Comparison of ENCODE assay signal across 23 cellular contexts in the genomic region with DNA sequence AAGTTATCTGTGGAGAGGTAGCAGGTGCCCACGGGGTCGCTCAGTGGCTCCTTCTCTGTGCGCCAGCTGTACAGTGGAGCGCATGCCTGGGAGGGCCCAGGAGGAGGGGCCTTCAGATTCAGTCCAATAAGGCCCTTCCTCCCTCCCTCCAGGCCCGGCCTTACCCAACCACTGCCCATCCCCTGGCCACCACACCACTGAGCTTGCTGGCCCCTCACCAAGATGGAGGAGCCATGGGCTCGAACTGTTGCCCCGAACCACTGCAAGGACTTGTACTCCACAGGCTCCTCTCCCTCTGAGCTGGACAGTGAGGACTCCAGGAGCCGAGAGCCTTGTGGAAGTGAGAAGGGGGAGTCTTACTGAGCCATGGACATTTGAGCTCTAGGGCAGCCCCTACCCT. TPM values are rescaled to one million over a fixed set of nuclear protein-coding genes. Genes with fewer than 3 reads are reported as not detected.
A peak's percentile ranks its signal among the peaks of the same experiment; 100 is the strongest.
DNase-seq lines count a peak whose midpoint lies in the region; ATAC-seq and TF ChIP-seq lines count a peak whose summit lies in the region.
"Had no signal": no experiment of that assay in that cellular context is flagged by ENCODE, and none has a peak within 500 bp of the region (broad histone marks: within the 10 kb centered on the region; RNA-seq: fewer than 3 reads in every experiment).

No MANE protein-coding gene starts in this region.

- no peak for TF ChIP-seq CTCF in CD14-positive monocyte (IDR thresholded peaks at IDR 0.05)
- no peak for TF ChIP-seq CTCF in Calu3 (IDR thresholded peaks at IDR 0.05; ENCODE audit: unreplicated experiment)

- intact Hi-C loops in CD14-positive monocyte (cut with micrococcal nuclease) (no loop called here), Calu3 (cut with micrococcal nuclease; ENCODE audit: unreplicated experiment) (no loop called here)

- no peaks in the 10 kb centered on the region for H3K9me3 ChIP-seq in KOPT-K1 (ENCODE audit: insufficient read depth, low read length, poor library complexity, severe bottlenecking)
- no peaks in the 10 kb centered on the region for H3K9me3 ChIP-seq in effector memory CD4-positive, alpha-beta T cell (ENCODE audit: control insufficient read depth, low read length)
- H3K9me3 ChIP-seq: suprapubic skin, uterus had no signal

- H3K36me3 ChIP-seq in KOPT-K1 (ENCODE audit: insufficient read depth, low read length): peaks cover 72% of the 10 kb centered on the region
- H3K36me3 ChIP-seq in effector memory CD4-positive, alpha-beta T cell (ENCODE audit: control insufficient read depth, insufficient read depth, low read length): peaks cover 60% of the 10 kb centered on the region
- H3K36me3 ChIP-seq in rectal smooth muscle tissue (ENCODE audit: control insufficient read depth, insufficient read depth, low read length): peaks cover 32% of the 10 kb centered on the region
- H3K36me3 ChIP-seq: uterus had no signal

- H3K4me1 Mint-ChIP-seq in CD14-positive monocyte: peaks cover 83% of the 10 kb centered on the region
- no peaks in the 10 kb centered on the region for H3K4me1 Mint-ChIP-seq in Calu3 (ENCODE audit: low read depth, unreplicated experiment)

- H3K4me3 Mint-ChIP-seq in CD14-positive monocyte (no peak overlapping the region), Calu3 (ENCODE audit: low read depth, unreplicated experiment) (no peak overlapping the region)
- H3K4me3 Mint-ChIP-seq: activated naive CD8-positive, alpha-beta T cell; GM23338; natural killer cell had no signal

- no peaks in the 10 kb centered on the region for H3K27me3 ChIP-seq in effector memory CD4-positive, alpha-beta T cell (replicated peaks; ENCODE audit: control insufficient read depth, insufficient read depth, low read length, poor library complexity, severe bottlenecking)
- no peaks in the 10 kb centered on the region for H3K27me3 ChIP-seq in rectal smooth muscle tissue (ENCODE audit: control insufficient read depth, insufficient read depth, low read length)
- H3K27me3 ChIP-seq: suprapubic skin, uterus had no signal

- no peak overlapping the region for H3K4me3 ChIP-seq in effector memory CD4-positive, alpha-beta T cell (ENCODE audit: insufficient read depth, low read depth, low read length, poor library complexity, severe bottlenecking)
- H3K4me3 ChIP-seq in rectal smooth muscle tissue (ENCODE audit: low read length): no peak overlapping the region
- H3K4me3 ChIP-seq: GM23338, SK-N-MC, suprapubic skin, uterus had no signal

- H3K27me3 Mint-ChIP-seq in CD14-positive monocyte (ENCODE audit: low read depth in 3 of 3) (peaks cover 0 to 2% (median 0%) of the 10 kb centered on the region in 3 donors), Calu3 (ENCODE audit: unreplicated experiment) (peaks cover 18% of the 10 kb centered on the region)
- H3K27me3 Mint-ChIP-seq: activated naive CD8-positive, alpha-beta T cell had no signal

- peaks cover 0 to 3% (median 0%) of the 10 kb centered on the region in 7 donors for H3K9me3 Mint-ChIP-seq in CD14-positive monocyte
- no peaks in the 10 kb centered on the region for H3K9me3 Mint-ChIP-seq in Calu3 (ENCODE audit: low read depth, unreplicated experiment)
- H3K9me3 Mint-ChIP-seq: natural killer cell had no signal

- H3K27ac Mint-ChIP-seq in CD14-positive monocyte: peak overlapping the region; percentile 83 to 99 (median 94)
- H3K27ac Mint-ChIP-seq in Calu3 (ENCODE audit: unreplicated experiment): no peak overlapping the region
- H3K27ac Mint-ChIP-seq: GM23338 had no signal

- H3K9ac ChIP-seq in rectal smooth muscle tissue (ENCODE audit: low read length): no peak overlapping the region

- H3K27ac ChIP-seq in KOPT-K1 (ENCODE audit: low read depth, low read length, poor library complexity, severe bottlenecking) (peak overlapping the region; percentile 3), rectal smooth muscle tissue (ENCODE audit: low read depth, low read length) (peak overlapping the region; percentile 23)
- H3K27ac ChIP-seq in effector memory CD4-positive, alpha-beta T cell (ENCODE audit: insufficient read depth, low read length, poor library complexity, severe bottlenecking): peak overlapping the region; percentile 17
- H3K27ac ChIP-seq: SK-N-MC, suprapubic skin, uterus had no signal

- ATAC-seq in HG03039 (IDR thresholded peaks at IDR 0.05; ENCODE audit: unreplicated experiment): no peak
- ATAC-seq: GM23338, left lobe of liver, natural killer cell had no signal

- DNase-seq in CD14-positive monocyte (ENCODE audit: low spot score): no peak
- no peak for DNase-seq in effector memory CD4-positive, alpha-beta T cell
- DNase-seq in NCI-H2107 (lab: John Stamatoyannopoulos, UW): no peak
- DNase-seq in Calu3: no peak
- DNase-seq: activated CD4-positive, alpha-beta T cell treated with anti-CD3 and anti-CD28 coated beads for 4 hours; cerebellar nuclear complex; DMS79; natural killer cell; NCI-H1417 treated with DMSO at 0.1 percent for 48 hours; NCI-H524 treated with DMSO at 0.1 percent for 48 hours; retina; uterus had no signal

- CTCF ChIA-PET in Calu3 (lab: Charles Lee): interaction anchor here (0.7 kb wide), 1 partner anchor 10 kb away, joined by 3 read pairs; no protein-coding TSS in a partner anchor

- BruUV-seq in Calu3 (replicated peaks; lab: Mats Ljungman, UMichigan): no TSS peak

- H3K4me1 ChIP-seq in effector memory CD4-positive, alpha-beta T cell (ENCODE audit: control insufficient read depth, insufficient read depth, low read length, poor library complexity, severe bottlenecking): peaks cover 47% of the 10 kb centered on the region
- peaks cover 29% of the 10 kb centered on the region for H3K4me1 ChIP-seq in rectal smooth muscle tissue (ENCODE audit: control insufficient read depth, insufficient read depth, low read length)

- H3K36me3 Mint-ChIP-seq in CD14-positive monocyte: peaks cover 59 to 88% of the 10 kb centered on the region in 2 donors
- H3K36me3 Mint-ChIP-seq in Calu3 (ENCODE audit: insufficient read depth, unreplicated experiment): no peaks in the 10 kb centered on the region

RNA-seq across cellular contexts. Expression of gene ITGA5, which starts 9.8 kb away (rescaled TPM):
- 10 to 100 TPM; 85.5 to 99.4 TPM for polyA plus RNA-seq in CD14-positive monocyte
- 8.0 and 9.5 TPM in 2 replicates for total RNA-seq in Calu3 (2022)

RNA-seq across cellular contexts. Expression of gene ZNF385A, which starts 24.7 kb away (rescaled TPM):
- polyA plus RNA-seq in CD14-positive monocyte: 10 to 100 TPM; 53.9 to 78.3 TPM
- 9.1 and 9.5 TPM in 2 replicates for total RNA-seq in Calu3 (2022)

RNA-seq across cellular contexts. Expression of gene GPR84, which starts 45.0 kb away (rescaled TPM):
- 1 to 10 TPM; 2.4 to 5.6 TPM for polyA plus RNA-seq in CD14-positive monocyte
- not detected in 2 replicates for total RNA-seq in Calu3 (2022)
- total RNA-seq: fibroblast of villous mesenchyme, GM23338, left lobe of liver, MCF 10A, osteocyte had no signal
- polyA plus RNA-seq: GM23338 had no signal
